In genomic region chr3:141769171-141769894, GRCh38 we compare ENCODE assay signal across 20 cellular contexts. TPM values are rescaled to one million over a fixed set of nuclear protein-coding genes. Genes with fewer than 3 reads are reported as not detected.
A peak's percentile ranks its signal among the peaks of the same experiment; 100 is the strongest.
DNase-seq lines count a peak whose midpoint lies in the region; ATAC-seq and TF ChIP-seq lines count a peak whose summit lies in the region.
"Had no signal": no experiment of that assay in that cellular context is flagged by ENCODE, and none has a peak within 500 bp of the region (broad histone marks: within the 10 kb centered on the region; RNA-seq: fewer than 3 reads in every experiment).

No MANE protein-coding gene starts in this region.

- no peak overlapping the region for H3K23ac ChIP-seq in mesendoderm (ENCODE audit: low read length)

- POLR2A ChIA-PET in CD4-positive, alpha-beta memory T cell (lab: Charles Lee; ENCODE audit: partially characterized antibody), result no interaction called here

- H2BK120ac ChIP-seq in mesendoderm (ENCODE audit: low read depth, low read length), result no peak overlapping the region

- H2BK15ac ChIP-seq in mesendoderm (replicated peaks; ENCODE audit: low read depth), result no peak overlapping the region

- no peaks in the 10 kb centered on the region for H3K79me2 ChIP-seq in mesendoderm (ENCODE audit: control insufficient read depth, insufficient read depth, low read length)

- H4K5ac ChIP-seq in mesendoderm (ENCODE audit: low read length), result no peak overlapping the region

- peak overlapping the region; percentile 9 for H3K27ac Mint-ChIP-seq in stimulated activated naive CD8-positive, alpha-beta T cell treated with anti-CD3 and anti-CD28 coated beads, Interleukin-15, Interleukin-2, amounts not matched to agents 100 ng/mL and 50 ng/mL, for 24 hours
- H3K27ac Mint-ChIP-seq in stimulated activated naive CD8-positive, alpha-beta T cell treated with anti-CD3 and anti-CD28 coated beads, Interleukin-15, amount 100 ng/mL, for 72 hours, result no peak overlapping the region
- H3K27ac Mint-ChIP-seq in CD4-positive, alpha-beta memory T cell, result no peak overlapping the region
- H3K27ac Mint-ChIP-seq: mesothelial cell of epicardium had no signal

- CTCF ChIA-PET in CD4-positive, alpha-beta memory T cell (lab: Charles Lee; ENCODE audit: partially characterized antibody), result no interaction called here

- H3K4me3 ChIP-seq in cardiac fibroblast (replicated peaks in 1 of 2; ENCODE audit: low read depth in 2 of 2, low read length in 2 of 2) (no peak overlapping the region), mesendoderm (ENCODE audit: low read length) (no peak overlapping the region)
- no peak overlapping the region for H3K4me3 ChIP-seq in CD4-positive, alpha-beta memory T cell (ENCODE audit: low read length in 2 of 2)
- H3K4me3 ChIP-seq: suprapubic skin had no signal

- no peak overlapping the region for H4K8ac ChIP-seq in mesendoderm (ENCODE audit: low read depth, low read length)

- no peak for ATAC-seq in stimulated activated naive CD8-positive, alpha-beta T cell treated with anti-CD3 and anti-CD28 coated beads, Interleukin-15, amount 100 ng/mL, for 72 hours

- no peaks in the 10 kb centered on the region for H3K9me3 Mint-ChIP-seq in stimulated activated naive CD8-positive, alpha-beta T cell treated with anti-CD3 and anti-CD28 coated beads, Interleukin-15, Interleukin-2, amounts not matched to agents 100 ng/mL and 50 ng/mL, for 24 hours
- H3K9me3 Mint-ChIP-seq in stimulated activated naive CD8-positive, alpha-beta T cell treated with anti-CD3 and anti-CD28 coated beads, Interleukin-15, amount 100 ng/mL, for 72 hours, result no peaks in the 10 kb centered on the region
- no peaks in the 10 kb centered on the region for H3K9me3 Mint-ChIP-seq in CD4-positive, alpha-beta memory T cell
- H3K9me3 Mint-ChIP-seq: CD8-positive, alpha-beta memory T cell; mesothelial cell of epicardium had no signal

- no peak overlapping the region for H3K4me3 Mint-ChIP-seq in stimulated activated naive CD8-positive, alpha-beta T cell treated with anti-CD3 and anti-CD28 coated beads, Interleukin-15, Interleukin-2, amounts not matched to agents 100 ng/mL and 50 ng/mL, for 24 hours
- H3K4me3 Mint-ChIP-seq in stimulated activated naive CD8-positive, alpha-beta T cell treated with anti-CD3 and anti-CD28 coated beads, Interleukin-15, amount 100 ng/mL, for 72 hours, result no peak overlapping the region
- no peak overlapping the region for H3K4me3 Mint-ChIP-seq in CD4-positive, alpha-beta memory T cell
- H3K4me3 Mint-ChIP-seq: CD8-positive, alpha-beta memory T cell; mesothelial cell of epicardium had no signal

- no peaks in the 10 kb centered on the region for H3K27me3 ChIP-seq in mesendoderm (ENCODE audit: insufficient read depth, low read length, poor library complexity)
- H3K27me3 ChIP-seq in CD4-positive, alpha-beta memory T cell (ENCODE audit: insufficient read depth, low read length), result no peaks in the 10 kb centered on the region
- H3K27me3 ChIP-seq: suprapubic skin had no signal

- H3K36me3 ChIP-seq in mesendoderm (ENCODE audit: control insufficient read depth, insufficient read depth, low read length), result no peaks in the 10 kb centered on the region
- H3K36me3 ChIP-seq in CD4-positive, alpha-beta memory T cell (ENCODE audit: insufficient read depth, low read length), result no peaks in the 10 kb centered on the region
- H3K36me3 ChIP-seq: suprapubic skin had no signal

- H3K18ac ChIP-seq in mesendoderm (ENCODE audit: low read length), result no peak overlapping the region

- no peak overlapping the region for H3K9ac ChIP-seq in mesendoderm (ENCODE audit: low read length)

- H3K4me2 ChIP-seq in mesendoderm (ENCODE audit: low read length), result no peak overlapping the region

- WGBS in mesendoderm (ENCODE audit: extremely low coverage, insufficient coverage, low lambda C conversion rate), result no CpG with 5 or more reads among the region's 6 CpGs

- intact Hi-C loops in CD4-positive, alpha-beta memory T cell (cut with micrococcal nuclease), result no loop called here

- no peak overlapping the region for H3K56ac ChIP-seq in mesendoderm (ENCODE audit: low read length)

- H3K27me3 Mint-ChIP-seq in stimulated activated naive CD8-positive, alpha-beta T cell treated with anti-CD3 and anti-CD28 coated beads, Interleukin-15, Interleukin-2, amounts not matched to agents 100 ng/mL and 50 ng/mL, for 24 hours, result no peaks in the 10 kb centered on the region
- H3K27me3 Mint-ChIP-seq in stimulated activated naive CD8-positive, alpha-beta T cell treated with anti-CD3 and anti-CD28 coated beads, Interleukin-15, amount 100 ng/mL, for 72 hours, result no peaks in the 10 kb centered on the region
- H3K27me3 Mint-ChIP-seq in CD4-positive, alpha-beta memory T cell, result no peaks in the 10 kb centered on the region

- H3K36me3 Mint-ChIP-seq in stimulated activated naive CD8-positive, alpha-beta T cell treated with anti-CD3 and anti-CD28 coated beads, Interleukin-15, Interleukin-2, amounts not matched to agents 100 ng/mL and 50 ng/mL, for 24 hours (ENCODE audit: low read depth), result no peaks in the 10 kb centered on the region
- H3K36me3 Mint-ChIP-seq in CD4-positive, alpha-beta memory T cell, result no peaks in the 10 kb centered on the region
- H3K36me3 Mint-ChIP-seq: mesothelial cell of epicardium had no signal

- H3K79me1 ChIP-seq in mesendoderm (ENCODE audit: low read length), result no peaks in the 10 kb centered on the region

- H2BK5ac ChIP-seq in mesendoderm (ENCODE audit: low read length), result no peak overlapping the region

- peaks cover 5% of the 10 kb centered on the region for H3K4me1 Mint-ChIP-seq in stimulated activated naive CD8-positive, alpha-beta T cell treated with anti-CD3 and anti-CD28 coated beads, Interleukin-15, Interleukin-2, amounts not matched to agents 100 ng/mL and 50 ng/mL, for 24 hours (ENCODE audit: low read depth)
- H3K4me1 Mint-ChIP-seq in stimulated activated naive CD8-positive, alpha-beta T cell treated with anti-CD3 and anti-CD28 coated beads, Interleukin-15, amount 100 ng/mL, for 72 hours, result no peaks in the 10 kb centered on the region
- peaks cover 0 to 2% (median 0%) of the 10 kb centered on the region in 4 donors for H3K4me1 Mint-ChIP-seq in CD4-positive, alpha-beta memory T cell
- H3K4me1 Mint-ChIP-seq: CD8-positive, alpha-beta memory T cell; mesothelial cell of epicardium had no signal

- no peaks in the 10 kb centered on the region for H3K9me3 ChIP-seq in CD4-positive, alpha-beta memory T cell (ENCODE audit: control insufficient read depth in 1 of 2, low read length in 2 of 2)
- H3K9me3 ChIP-seq: suprapubic skin had no signal

- TF ChIP-seq CTCF in cardiac fibroblast (IDR thresholded peaks at IDR 0.05; ENCODE audit: low read depth, low read length), result no peak

- H3K27ac ChIP-seq in mesendoderm (ENCODE audit: low read depth, low read length), result no peak overlapping the region
- no peak overlapping the region for H3K27ac ChIP-seq in CD4-positive, alpha-beta memory T cell (ENCODE audit: low read depth, low read length)
- H3K27ac ChIP-seq: suprapubic skin had no signal

- no peak overlapping the region for H2AK5ac ChIP-seq in mesendoderm (ENCODE audit: low read length)

- no peak for DNase-seq in stimulated activated naive CD8-positive, alpha-beta T cell treated with anti-CD3 and anti-CD28 coated beads, Interleukin-15, amount 100 ng/mL, for 72 hours
- peak; percentile 25 to 33 for DNase-seq in cardiac fibroblast (ENCODE audit: low read depth in 2 of 2)
- peak; percentile 57 for DNase-seq in mesendoderm
- DNase-seq in NCI-H526 treated with DMSO at 0.1 percent for 48 hours (lab: John Stamatoyannopoulos, UW), result no peak
- no peak for DNase-seq in glomerular visceral epithelial cell (ENCODE audit: extremely low spot score)
- no peak for DNase-seq in CD4-positive, alpha-beta memory T cell
- no peak for DNase-seq in D341Med (ENCODE audit: low spot score)
- DNase-seq: activated CD4-positive, CD25-positive, alpha-beta regulatory T cell treated with anti-CD3 and anti-CD28 coated beads, Interleukin-2, amount 50 U/mL, for 72 hours; activated naive CD4-positive, alpha-beta T cell treated with anti-CD3 and anti-CD28 coated beads, Interleukin-2, amount 50 U/mL, for 16 hours; CD8-positive, alpha-beta memory T cell; central memory CD4-positive, alpha-beta T cell; glutamatergic neuron; NCI-H187 treated with DMSO at 0.1 percent for 48 hours; NCI-H774 had no signal

- H3K4ac ChIP-seq in mesendoderm (ENCODE audit: low read depth, low read length), result no peak overlapping the region

- no peaks in the 10 kb centered on the region for H3K4me1 ChIP-seq in mesendoderm (ENCODE audit: control insufficient read depth, low read depth, low read length)
- H3K4me1 ChIP-seq in CD4-positive, alpha-beta memory T cell (ENCODE audit: insufficient read depth, low read length), result no peaks in the 10 kb centered on the region
- H3K4me1 ChIP-seq: suprapubic skin had no signal

RNA-seq across cellular contexts. Expression of gene GRK7, which starts 6.1 kb away (rescaled TPM):
- polyA plus RNA-seq in mesendoderm (2013, experiment 1 of 2), result not detected
- 0.01 TPM for polyA plus RNA-seq in mesendoderm (2013, experiment 2 of 2)
- total RNA-seq in CD4-positive, alpha-beta memory T cell, result under 1 TPM in 1 of 2 experiments, not detected in 1; 0.25 TPM
- not detected for polyA plus RNA-seq in CD4-positive, alpha-beta memory T cell
- total RNA-seq: CD8-positive, alpha-beta memory T cell; G401; mesothelial cell of epicardium; RPMI7951; T-helper 1 cell treated with Interleukin-12 subunit alpha and Interleukin-12 subunit beta and Interleukin-4 antibody, amounts not matched to agents 30 ng/mL and 1 ng/mL, for 36 hours had no signal
- polyA plus RNA-seq: CD8-positive, alpha-beta memory T cell had no signal

RNA-seq across cellular contexts. Expression of gene RNF7, which starts 31.2 kb away (rescaled TPM):
- 135 TPM for polyA plus RNA-seq in mesendoderm (2013, experiment 1 of 2)
- 134 TPM for polyA plus RNA-seq in mesendoderm (2013, experiment 2 of 2)
- 10 to 100 TPM; 56.3 to 65.2 TPM for total RNA-seq in CD4-positive, alpha-beta memory T cell
- polyA plus RNA-seq in CD4-positive, alpha-beta memory T cell, result 100 to 1,000 TPM; 126 to 128 TPM

Comparison
In these comparisons a context has a peak if more than half of its experiments do, and no peak if none do; other contexts are left out.
1. DNase-seq: peak in cardiac fibroblast (2 of 2) and mesendoderm (single experiment); none in stimulated activated naive CD8-positive, alpha-beta T cell treated with anti-CD3 and anti-CD28 coated beads, Interleukin-15, amount 100 ng/mL, for 72 hours (0 of 2), NCI-H526 treated with DMSO at 0.1 percent for 48 hours (single experiment), glomerular visceral epithelial cell (single experiment), CD4-positive, alpha-beta memory T cell (0 of 5) and D341Med (single experiment).